Comparison of ENCODE assay signal across 1 cellular context in the genomic region with DNA sequence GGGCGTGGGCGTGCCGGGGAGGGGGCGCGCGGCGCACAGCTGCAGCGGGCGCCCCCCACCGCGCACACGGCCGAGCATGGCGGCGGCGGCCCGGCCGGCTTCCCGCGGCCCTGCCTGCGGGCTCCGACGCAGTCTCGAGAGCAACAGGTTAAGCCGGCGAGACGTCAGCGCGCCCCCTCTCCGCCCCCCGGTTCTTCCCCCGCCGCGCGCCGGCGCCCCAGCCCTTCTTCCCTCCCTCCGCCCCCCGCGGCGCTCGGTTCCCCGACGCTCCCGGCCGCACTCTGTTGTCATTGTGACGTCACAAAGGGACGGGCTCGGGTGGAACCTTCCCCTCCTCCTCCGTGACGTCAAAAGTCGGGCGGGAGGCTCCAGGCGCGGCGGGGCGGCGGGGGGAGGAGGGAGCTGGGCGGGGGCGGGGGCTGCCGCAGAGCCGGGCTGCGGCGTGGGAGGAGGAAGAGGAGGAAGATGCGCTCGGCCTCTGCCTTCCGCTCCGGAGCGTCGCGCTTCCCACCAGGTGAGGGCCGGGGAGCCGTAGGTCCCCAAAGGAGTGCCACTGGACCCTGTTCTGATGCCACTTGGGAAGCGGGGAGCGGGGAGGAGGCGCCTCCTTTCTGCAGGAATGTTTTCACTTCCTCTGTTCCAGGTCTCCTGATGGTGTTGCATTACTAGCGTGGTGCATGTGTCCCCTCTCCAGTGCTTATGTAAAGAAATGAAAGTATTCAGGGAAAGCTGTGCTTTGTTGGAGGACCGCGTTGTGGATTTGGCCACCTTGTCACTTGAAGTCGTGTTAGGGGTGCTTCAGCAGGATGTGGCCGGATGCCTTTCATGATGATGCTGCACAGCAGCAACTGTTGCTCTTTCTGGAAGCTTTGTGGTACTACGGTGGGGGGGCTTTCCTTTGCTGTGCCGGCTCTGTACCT.
A peak's percentile ranks its signal among the peaks of the same experiment; 100 is the strongest.
TF ChIP-seq lines count a peak whose summit lies in the region.

No MANE protein-coding gene starts in this region.

TF ChIP-seq in Ishikawa, 13 proteins besides CTCF, POLR2A, EP300 and RAD21 (continued from another document):
- TF ChIP-seq, protein P1, sequence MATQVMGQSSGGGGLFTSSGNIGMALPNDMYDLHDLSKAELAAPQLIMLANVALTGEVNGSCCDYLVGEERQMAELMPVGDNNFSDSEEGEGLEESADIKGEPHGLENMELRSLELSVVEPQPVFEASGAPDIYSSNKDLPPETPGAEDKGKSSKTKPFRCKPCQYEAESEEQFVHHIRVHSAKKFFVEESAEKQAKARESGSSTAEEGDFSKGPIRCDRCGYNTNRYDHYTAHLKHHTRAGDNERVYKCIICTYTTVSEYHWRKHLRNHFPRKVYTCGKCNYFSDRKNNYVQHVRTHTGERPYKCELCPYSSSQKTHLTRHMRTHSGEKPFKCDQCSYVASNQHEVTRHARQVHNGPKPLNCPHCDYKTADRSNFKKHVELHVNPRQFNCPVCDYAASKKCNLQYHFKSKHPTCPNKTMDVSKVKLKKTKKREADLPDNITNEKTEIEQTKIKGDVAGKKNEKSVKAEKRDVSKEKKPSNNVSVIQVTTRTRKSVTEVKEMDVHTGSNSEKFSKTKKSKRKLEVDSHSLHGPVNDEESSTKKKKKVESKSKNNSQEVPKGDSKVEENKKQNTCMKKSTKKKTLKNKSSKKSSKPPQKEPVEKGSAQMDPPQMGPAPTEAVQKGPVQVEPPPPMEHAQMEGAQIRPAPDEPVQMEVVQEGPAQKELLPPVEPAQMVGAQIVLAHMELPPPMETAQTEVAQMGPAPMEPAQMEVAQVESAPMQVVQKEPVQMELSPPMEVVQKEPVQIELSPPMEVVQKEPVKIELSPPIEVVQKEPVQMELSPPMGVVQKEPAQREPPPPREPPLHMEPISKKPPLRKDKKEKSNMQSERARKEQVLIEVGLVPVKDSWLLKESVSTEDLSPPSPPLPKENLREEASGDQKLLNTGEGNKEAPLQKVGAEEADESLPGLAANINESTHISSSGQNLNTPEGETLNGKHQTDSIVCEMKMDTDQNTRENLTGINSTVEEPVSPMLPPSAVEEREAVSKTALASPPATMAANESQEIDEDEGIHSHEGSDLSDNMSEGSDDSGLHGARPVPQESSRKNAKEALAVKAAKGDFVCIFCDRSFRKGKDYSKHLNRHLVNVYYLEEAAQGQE (IDR thresholded peaks at IDR 0.05; ENCODE audit: low read depth): no peak
- TF ChIP-seq ZBTB7A (IDR thresholded peaks at IDR 0.05; ENCODE audit: low read depth): 0 out of 2 replicates have a peak, but pooled peaks have one; percentile 15
- no peak; the same call in 1 of the 2 replicates for TF ChIP-seq TEAD4 (IDR thresholded peaks at IDR 0.05)
- peak; percentile 31 for TF ChIP-seq YY1 (IDR thresholded peaks at IDR 0.05; ENCODE audit: low read depth)
- peak; percentile 62 for TF ChIP-seq TCF12 (IDR thresholded peaks at IDR 0.05; ENCODE audit: low read depth)
- peak; percentile 67 for TF ChIP-seq EGR1 (IDR thresholded peaks at IDR 0.05)
